ENCODE assay signal across 8 cellular contexts in genomic region chr15:98263787-98264186, GRCh38.
"Had no signal": no experiment of that assay in that cellular context is flagged by ENCODE, and none has a peak within 500 bp of the region (broad histone marks: within the 10 kb centered on the region; RNA-seq: fewer than 3 reads in every experiment).

No MANE protein-coding gene starts in this region.

- DNase-seq: GM23248, GOT3, H7, H9, HCEC 1CT, HFFc6 had no signal

- H3K4me1 ChIP-seq: HAP-1 had no signal

- H2AFZ ChIP-seq: GM23248, GM23338 had no signal

- H3K36me3 ChIP-seq: HAP-1 had no signal

- H3K4me2 ChIP-seq: GM23338 had no signal

- H3K27ac ChIP-seq: GM23248 had no signal

- H3K9ac ChIP-seq: GM23248 had no signal

- H3K9me3 ChIP-seq: HAP-1 had no signal

- H3K4me3 ChIP-seq: GM23248, GM23338, HAP-1 had no signal
